In genomic region chr2:102806250-102806837, GRCh38 we compare ENCODE assay signal across 9 cellular contexts. TPM values are rescaled to one million over a fixed set of nuclear protein-coding genes. Genes with fewer than 3 reads are reported as not detected.
DNase-seq lines count a peak whose midpoint lies in the region; ATAC-seq and TF ChIP-seq lines count a peak whose summit lies in the region.
"Had no signal": no experiment of that assay in that cellular context is flagged by ENCODE, and none has a peak within 500 bp of the region (broad histone marks: within the 10 kb centered on the region; RNA-seq: fewer than 3 reads in every experiment).

No MANE protein-coding gene starts in this region.

- H3K36me3 Mint-ChIP-seq in activated naive CD8-positive, alpha-beta T cell treated with anti-CD3 and anti-CD28 coated beads, Interleukin-2, amount 10 ng/mL, durations not matched to agents 7 days and 5 days: peaks cover 18% of the 10 kb centered on the region

- H3K36me3 ChIP-seq in PC-3 (ENCODE audit: low read depth, low read length) (peaks cover 13% of the 10 kb centered on the region; the same call in 1 of the 2 replicates), heart right ventricle (no peaks in the 10 kb centered on the region)

- BruUV-seq in PC-3 (replicated peaks; lab: Mats Ljungman, UMichigan): no TSS peak

- H4K20me1 ChIP-seq in PC-3 (ENCODE audit: low read length): no peaks in the 10 kb centered on the region

- H3K27me3 ChIP-seq in PC-3 (ENCODE audit: low read length): no peaks in the 10 kb centered on the region
- no peaks in the 10 kb centered on the region for H3K27me3 ChIP-seq in heart right ventricle

- intact Hi-C loops in PC-3 (cut with micrococcal nuclease) (loop anchor here (1.0 kb wide), 2 partner anchors 53 to 333 kb away; partner anchors contain the start of gene SLC9A4), heart right ventricle (cut with DNase I) (loop anchor here (1.0 to 5.0 kb wide), 5 partner anchors 48 to 54 kb away; no protein-coding TSS in a partner anchor)

- peak; percentile 83 for TF ChIP-seq CTCF in PC-3 (conservative IDR thresholded peaks at IDR 0.05; ENCODE audit: low read depth, low read length)
- TF ChIP-seq CTCF in heart right ventricle (IDR thresholded peaks at IDR 0.05): peak; percentile 54 to 87 (median 80)

- 0 out of 2 replicates have a peak overlapping the region, but pooled peaks have one; percentile 11 for H2AFZ ChIP-seq in PC-3 (ENCODE audit: low read length)

- POLR2A ChIA-PET in PC-3 (lab: Charles Lee; ENCODE audit: unreplicated experiment): no interaction called here
- POLR2A ChIA-PET in activated naive CD8-positive, alpha-beta T cell treated with anti-CD3 and anti-CD28 coated beads, Interleukin-2, amount 10 ng/mL, durations not matched to agents 7 days and 5 days (lab: Charles Lee): interaction anchor here (1.0 kb wide), 1 partner anchor 69 kb away, joined by 3 read pairs; a partner anchor contains a TSS

- ATAC-seq in GM21381 (IDR thresholded peaks at IDR 0.05; ENCODE audit: unreplicated experiment) (peak; percentile 91), PC-3 (peak; percentile 84), heart right ventricle (peak; percentile 51 to 70 (median 66)), HG03196 (IDR thresholded peaks at IDR 0.05; ENCODE audit: unreplicated experiment) (no peak)
- no peak for ATAC-seq in activated naive CD8-positive, alpha-beta T cell treated with anti-CD3 and anti-CD28 coated beads, Interleukin-2, amount 10 ng/mL, durations not matched to agents 7 days and 5 days (ENCODE audit: low read depth)

- H3K9me2 ChIP-seq in PC-3 (replicated peaks; ENCODE audit: low read length): no peaks in the 10 kb centered on the region

- CTCF ChIA-PET in PC-3 (lab: Charles Lee): interaction anchor here (0.6 to 1.7 kb wide), 3 partner anchors 17 to 70 kb away, joined by 3 to 23 read pairs (median 5); a partner anchor contains a TSS

- 28 to 29% methylated on average over 9 of the region's 9 CpGs for WGBS in heart right ventricle, 2 donors

- H3K4me2 ChIP-seq in PC-3 (ENCODE audit: low read length): no peak overlapping the region

- H3K27ac ChIP-seq in PC-3 (ENCODE audit: low read length) (no peak overlapping the region), heart right ventricle (peak overlapping the region in 6 of 10 donors; percentile 1 to 46 (median 36))

- H3K79me2 ChIP-seq in PC-3 (ENCODE audit: low read length): no peaks in the 10 kb centered on the region

- peak; percentile 37 for DNase-seq in DMS79 (lab: John Stamatoyannopoulos, UW)
- DNase-seq in HT1080 (ENCODE audit: low read depth): peak; percentile 74
- DNase-seq in PC-3: peak; percentile 78
- DNase-seq in activated naive CD8-positive, alpha-beta T cell treated with anti-CD3 and anti-CD28 coated beads, Interleukin-2, amount 10 ng/mL, durations not matched to agents 7 days and 5 days: peak; percentile 50
- DNase-seq in heart right ventricle: peak; percentile 48 to 78
- DNase-seq in renal cortical epithelial cell (ENCODE audit: low read depth): peak; percentile 72

- peaks cover 11% of the 10 kb centered on the region for H3K9me3 Mint-ChIP-seq in activated naive CD8-positive, alpha-beta T cell treated with anti-CD3 and anti-CD28 coated beads, Interleukin-2, amount 10 ng/mL, durations not matched to agents 7 days and 5 days

- H3K4me1 Mint-ChIP-seq in activated naive CD8-positive, alpha-beta T cell treated with anti-CD3 and anti-CD28 coated beads, Interleukin-2, amount 10 ng/mL, durations not matched to agents 7 days and 5 days: peaks cover 14% of the 10 kb centered on the region

- no peak overlapping the region for H3K4me3 Mint-ChIP-seq in activated naive CD8-positive, alpha-beta T cell treated with anti-CD3 and anti-CD28 coated beads, Interleukin-2, amount 10 ng/mL, durations not matched to agents 7 days and 5 days
- H3K4me3 Mint-ChIP-seq: activated naive CD8-positive, alpha-beta T cell had no signal

- peaks cover 7% of the 10 kb centered on the region; the same call in 1 of the 2 replicates for H3K4me1 ChIP-seq in PC-3 (ENCODE audit: insufficient read depth, low read length)
- H3K4me1 ChIP-seq in heart right ventricle: peaks cover 0 to 60% (median 18%) of the 10 kb centered on the region in 9 donors

- H3F3A ChIP-seq in PC-3 (ENCODE audit: low read length, unreplicated experiment): no peaks in the 10 kb centered on the region

- peaks cover 7% of the 10 kb centered on the region; the same call in 1 of the 2 replicates for H3K9me3 ChIP-seq in PC-3 (ENCODE audit: low read length)
- H3K9me3 ChIP-seq in heart right ventricle: peaks cover 0 to 15% (median under 1%) of the 10 kb centered on the region in 11 donors

- no peak overlapping the region for H3K27ac Mint-ChIP-seq in activated naive CD8-positive, alpha-beta T cell treated with anti-CD3 and anti-CD28 coated beads, Interleukin-2, amount 10 ng/mL, durations not matched to agents 7 days and 5 days
- H3K27ac Mint-ChIP-seq: activated naive CD8-positive, alpha-beta T cell had no signal

- no peak overlapping the region for H3K9ac ChIP-seq in PC-3 (ENCODE audit: low read length)

- H3K4me3 ChIP-seq in PC-3 (ENCODE audit: low read length): no peak overlapping the region
- no peak overlapping the region for H3K4me3 ChIP-seq in heart right ventricle

- H3K27me3 Mint-ChIP-seq in activated naive CD8-positive, alpha-beta T cell treated with anti-CD3 and anti-CD28 coated beads, Interleukin-2, amount 10 ng/mL, durations not matched to agents 7 days and 5 days: peaks cover 3% of the 10 kb centered on the region
- H3K27me3 Mint-ChIP-seq: activated naive CD8-positive, alpha-beta T cell had no signal

RNA-seq across cellular contexts. Expression of gene TMEM182, which starts 44.5 kb away (rescaled TPM):
- total RNA-seq in HT1080 (2014; rRNA removed; shearing (Covaris generic)): 1.5 and 8.3 TPM in 2 replicates
- 4.4 and 5.7 TPM in 2 replicates for polyA plus RNA-seq in HT1080 (2015; cell fraction: cytosol; rRNA removed)
- polyA plus RNA-seq in HT1080 (2015; cell fraction: nucleus; rRNA removed): 2.2 and 2.4 TPM in 2 replicates
- 4.5 and 6.5 TPM in 2 replicates for total RNA-seq in PC-3 (2014; rRNA removed)
- total RNA-seq in activated naive CD8-positive, alpha-beta T cell treated with anti-CD3 and anti-CD28 coated beads, Interleukin-2, amount 10 ng/mL, durations not matched to agents 7 days and 5 days: 1 to 10 TPM; 3.6 to 6.0 TPM
- 100 to 1,000 TPM; 142 to 225 (median 191) TPM for total RNA-seq in heart right ventricle
- polyA plus RNA-seq in heart right ventricle: 10 to 100 TPM; 10.1 to 39.4 TPM
- total RNA-seq in renal cortical epithelial cell: 3.3 and 4.8 TPM in 2 replicates

Comparison
In these comparisons a context has a peak if more than half of its experiments do, and no peak if none do; other contexts are left out.
1. ATAC-seq: peak in GM21381 (single experiment), PC-3 (single experiment) and heart right ventricle (8 of 8); none in activated naive CD8-positive, alpha-beta T cell treated with anti-CD3 and anti-CD28 coated beads, Interleukin-2, amount 10 ng/mL, durations not matched to agents 7 days and 5 days (single experiment) and HG03196 (single experiment).
2. RNA of gene TMEM182, which starts 44.5 kb away (total RNA-seq): 142 to 225 TPM in heart right ventricle; 1.5 to 8.3 TPM in HT1080, 4.5 to 6.5 TPM in PC-3, 3.6 to 6.0 TPM in activated naive CD8-positive, alpha-beta T cell treated with anti-CD3 and anti-CD28 coated beads, Interleukin-2, amount 10 ng/mL, durations not matched to agents 7 days and 5 days and 3.3 to 4.8 TPM in renal cortical epithelial cell; every median in the first group is over 10 times any median in the second.
3. Peak in every context shown above with its lines, with median percentiles within 50 percentile points of each other: DNase-seq.